ENCODE assay signal across 1 cellular context in genomic region chr1:43707191-43708005, GRCh38.
TF ChIP-seq lines count a peak whose summit lies in the region.

ST3GAL3 (plus strand) TSS chr1:43707536; CDS start chr1:43736263, 28,727 bp downstream.

TF ChIP-seq in K562, 482 proteins besides CTCF, POLR2A, EP300 and RAD21 (continued from another document and continues in another):
- peak; percentile 97 for TF ChIP-seq MGA (IDR thresholded peaks at IDR 0.05)
- TF ChIP-seq KDM2B (CRISPR knock-in tag; IDR thresholded peaks at IDR 0.05) = peak; percentile 39; the same call in 1 of the 2 replicates
- no peak for TF ChIP-seq SMARCB1 (IDR thresholded peaks at IDR 0.05; ENCODE audit: insufficient read length, low read depth)
- peak; percentile 80 for TF ChIP-seq NEUROD1 (IDR thresholded peaks at IDR 0.05; ENCODE audit: borderline replicate concordance, low read depth, low read length, partially characterized antibody)
- TF ChIP-seq TCF3 (CRISPR knock-in tag; IDR thresholded peaks at IDR 0.05) = no peak
- TF ChIP-seq THRA (IDR thresholded peaks at IDR 0.05) = no peak
- TF ChIP-seq KLF10 (CRISPR knock-in tag; IDR thresholded peaks at IDR 0.05) = no peak
- no peak for TF ChIP-seq ZNF318 (IDR thresholded peaks at IDR 0.05; ENCODE audit: borderline replicate concordance in 1 of 2, low read depth in 1 of 2)
- TF ChIP-seq ZBTB43 (CRISPR knock-in tag; IDR thresholded peaks at IDR 0.05) = 0 out of 2 replicates have a peak, but pooled peaks have one; percentile 56
- TF ChIP-seq SP2 (IDR thresholded peaks at IDR 0.05; ENCODE audit: extremely low read depth, low read depth, low read length, poor library complexity, severe bottlenecking) = peak; percentile 73
- no peak for TF ChIP-seq EWSR1 (IDR thresholded peaks at IDR 0.05; ENCODE audit: borderline replicate concordance, low read depth, partially characterized antibody)
- peak; percentile 72; the same call in 1 of the 2 replicates for TF ChIP-seq HDAC6 (IDR thresholded peaks at IDR 0.05; ENCODE audit: low read depth, low read length)
- TF ChIP-seq HCFC1 (IDR thresholded peaks at IDR 0.05; ENCODE audit: low read depth, low read length) = peak; percentile 71
- 0 out of 4 replicates have a peak, but pooled peaks of 1 of the 2 experiments have one; percentile 7 for TF ChIP-seq TRIM24 (IDR thresholded peaks at IDR 0.05)
- TF ChIP-seq SMAD4 (CRISPR knock-in tag; conservative IDR thresholded peaks at IDR 0.05) = peak; percentile 88
- TF ChIP-seq KLF16 (IDR thresholded peaks at IDR 0.05) = no peak
- TF ChIP-seq TCFL5 (CRISPR knock-in tag; conservative IDR thresholded peaks at IDR 0.05) = no peak
- peak in 1 of 2 experiments; percentile 98; a peak in 2 of 4 replicates for TF ChIP-seq ZNF639 (CRISPR knock-in tag; conservative IDR thresholded peaks at IDR 0.05 in 1 of 2, IDR thresholded peaks at IDR 0.05 in 1 of 2)
- TF ChIP-seq PCBP1 (IDR thresholded peaks at IDR 0.05; ENCODE audit: low read depth, low read length, poor library complexity, severe bottlenecking) = peak; percentile 28
- TF ChIP-seq ZBTB9 (CRISPR knock-in tag; IDR thresholded peaks at IDR 0.05) = peak; percentile 88
- peak in 1 of 2 experiments; percentile 67; a peak in 1 of 4 replicates for TF ChIP-seq TBL1XR1 (IDR thresholded peaks at IDR 0.05; ENCODE audit: low read length in 2 of 2)
- no peak for TF ChIP-seq ZNF395 (CRISPR knock-in tag; IDR thresholded peaks at IDR 0.05)
